In genomic region chr17:48738803-48739526, GRCh38 we compare ENCODE assay signal across 18 cellular contexts. TPM values are rescaled to one million over a fixed set of nuclear protein-coding genes. Genes with fewer than 3 reads are reported as not detected.
DNase-seq lines count a peak whose midpoint lies in the region; ATAC-seq and TF ChIP-seq lines count a peak whose summit lies in the region.
"Had no signal": no experiment of that assay in that cellular context is flagged by ENCODE, and none has a peak within 500 bp of the region (broad histone marks: within the 10 kb centered on the region; RNA-seq: fewer than 3 reads in every experiment).

No MANE protein-coding gene starts in this region.

- H3K4me1 Mint-ChIP-seq in activated naive CD4-positive, alpha-beta T cell treated with anti-CD3 and anti-CD28 coated beads, Interleukin-2, amount 50 U/mL, for 24 hours = peaks cover 12% of the 10 kb centered on the region
- peaks cover 6 to 7% of the 10 kb centered on the region in 2 donors for H3K4me1 Mint-ChIP-seq in immature natural killer cell

- H3K27ac ChIP-seq in WERI-Rb-1 (no peak overlapping the region), vagina (peak overlapping the region; percentile 24)
- H3K27ac ChIP-seq: tibial artery had no signal

- ATAC-seq in HG02885 (IDR thresholded peaks at IDR 0.05; ENCODE audit: poor library complexity, unreplicated experiment) = no peak
- ATAC-seq: left cardiac atrium, mucosa of descending colon had no signal

- H3K36me3 Mint-ChIP-seq in activated naive CD4-positive, alpha-beta T cell treated with anti-CD3 and anti-CD28 coated beads, Interleukin-2, amount 50 U/mL, for 24 hours = no peaks in the 10 kb centered on the region
- no peaks in the 10 kb centered on the region for H3K36me3 Mint-ChIP-seq in immature natural killer cell

- no peak for DNase-seq in activated naive CD4-positive, alpha-beta T cell treated with anti-CD3 and anti-CD28 coated beads, Interleukin-2, amount 50 U/mL, for 16 hours
- peak; percentile 39 for DNase-seq in WERI-Rb-1
- no peak for DNase-seq in immature natural killer cell
- no peak for DNase-seq in vagina (ENCODE audit: extremely low spot score in 2 of 2)
- DNase-seq in NCI-H526 (lab: John Stamatoyannopoulos, UW) = no peak
- DNase-seq in NCI-H69 (lab: John Stamatoyannopoulos, UW) = no peak
- DNase-seq: erythroblast, head of caudate nucleus, left cardiac atrium, mucosa of descending colon, NCI-H1092 treated with DMSO at 0.1 percent for 48 hours, NCI-H345 had no signal

- H3K9me3 ChIP-seq in WERI-Rb-1 (ENCODE audit: severe bottlenecking) = peaks cover 28% of the 10 kb centered on the region
- no peaks in the 10 kb centered on the region for H3K9me3 ChIP-seq in vagina
- H3K9me3 ChIP-seq: mucosa of descending colon, tibial artery had no signal

- intact Hi-C loops in vagina (cut with DNase I) = no loop called here

- H3K27me3 Mint-ChIP-seq in activated naive CD4-positive, alpha-beta T cell treated with anti-CD3 and anti-CD28 coated beads, Interleukin-2, amount 50 U/mL, for 24 hours = peaks cover 75% of the 10 kb centered on the region
- peaks cover 39 to 63% (median 63%) of the 10 kb centered on the region in 3 donors for H3K27me3 Mint-ChIP-seq in immature natural killer cell (ENCODE audit: low read depth in 3 of 3)

- no peaks in the 10 kb centered on the region for H3K9me3 Mint-ChIP-seq in activated naive CD4-positive, alpha-beta T cell treated with anti-CD3 and anti-CD28 coated beads, Interleukin-2, amount 50 U/mL, for 24 hours
- no peaks in the 10 kb centered on the region for H3K9me3 Mint-ChIP-seq in immature natural killer cell

- H3K27me3 ChIP-seq in WERI-Rb-1 (ENCODE audit: insufficient read depth, low read depth, severe bottlenecking) (peaks cover 99% of the 10 kb centered on the region), vagina (peaks cover 10% of the 10 kb centered on the region)

- peak overlapping the region; percentile 2; the same call in 1 of the 2 replicates for H3K4me3 ChIP-seq in WERI-Rb-1 (ENCODE audit: low read depth, low read length)
- no peak overlapping the region for H3K4me3 ChIP-seq in vagina
- H3K4me3 ChIP-seq: mucosa of descending colon, tibial artery had no signal

- H3K36me3 ChIP-seq in WERI-Rb-1 (no peaks in the 10 kb centered on the region), vagina (no peaks in the 10 kb centered on the region)
- H3K36me3 ChIP-seq: tibial artery had no signal

- H3K4me3 Mint-ChIP-seq in activated naive CD4-positive, alpha-beta T cell treated with anti-CD3 and anti-CD28 coated beads, Interleukin-2, amount 50 U/mL, for 24 hours = peak overlapping the region; percentile 42
- peak overlapping the region; percentile 17 to 59 (median 41) for H3K4me3 Mint-ChIP-seq in immature natural killer cell

- H3K4me1 ChIP-seq in vagina = peaks cover 5% of the 10 kb centered on the region

- no peak for TF ChIP-seq POLR2A in vagina (IDR thresholded peaks at IDR 0.05)

- H3K27ac Mint-ChIP-seq in activated naive CD4-positive, alpha-beta T cell treated with anti-CD3 and anti-CD28 coated beads, Interleukin-2, amount 50 U/mL, for 24 hours = peak overlapping the region; percentile 70
- peak overlapping the region in 1 of 6 donors; percentile 9 for H3K27ac Mint-ChIP-seq in immature natural killer cell
- H3K27ac Mint-ChIP-seq: progenitor cell of endocrine pancreas had no signal

- no peak for TF ChIP-seq CTCF in WERI-Rb-1 (IDR thresholded peaks at IDR 0.05; ENCODE audit: low read depth, low read length)
- no peak for TF ChIP-seq CTCF in vagina (IDR thresholded peaks at IDR 0.05)

RNA-seq across cellular contexts. Expression of gene HOXB13, which starts 10.4 kb away (rescaled TPM):
- not detected for polyA plus RNA-seq in immature natural killer cell
- total RNA-seq in vagina = 5.4 TPM
- total RNA-seq: chondrocyte, left cardiac atrium, progenitor cell of endocrine pancreas had no signal
- polyA plus RNA-seq: adipose tissue had no signal

RNA-seq across cellular contexts. Expression of gene PRAC2, which starts 16.0 kb away (rescaled TPM):
- not detected for polyA plus RNA-seq in immature natural killer cell
- total RNA-seq in vagina = not detected
- total RNA-seq: chondrocyte, left cardiac atrium, progenitor cell of endocrine pancreas had no signal
- polyA plus RNA-seq: adipose tissue had no signal

RNA-seq across cellular contexts. Expression of gene PRAC1, which starts 16.6 kb away (rescaled TPM):
- not detected for polyA plus RNA-seq in immature natural killer cell
- total RNA-seq in vagina = 9.6 TPM
- total RNA-seq: chondrocyte, left cardiac atrium, progenitor cell of endocrine pancreas had no signal
- polyA plus RNA-seq: adipose tissue had no signal
